In the genomic region with DNA sequence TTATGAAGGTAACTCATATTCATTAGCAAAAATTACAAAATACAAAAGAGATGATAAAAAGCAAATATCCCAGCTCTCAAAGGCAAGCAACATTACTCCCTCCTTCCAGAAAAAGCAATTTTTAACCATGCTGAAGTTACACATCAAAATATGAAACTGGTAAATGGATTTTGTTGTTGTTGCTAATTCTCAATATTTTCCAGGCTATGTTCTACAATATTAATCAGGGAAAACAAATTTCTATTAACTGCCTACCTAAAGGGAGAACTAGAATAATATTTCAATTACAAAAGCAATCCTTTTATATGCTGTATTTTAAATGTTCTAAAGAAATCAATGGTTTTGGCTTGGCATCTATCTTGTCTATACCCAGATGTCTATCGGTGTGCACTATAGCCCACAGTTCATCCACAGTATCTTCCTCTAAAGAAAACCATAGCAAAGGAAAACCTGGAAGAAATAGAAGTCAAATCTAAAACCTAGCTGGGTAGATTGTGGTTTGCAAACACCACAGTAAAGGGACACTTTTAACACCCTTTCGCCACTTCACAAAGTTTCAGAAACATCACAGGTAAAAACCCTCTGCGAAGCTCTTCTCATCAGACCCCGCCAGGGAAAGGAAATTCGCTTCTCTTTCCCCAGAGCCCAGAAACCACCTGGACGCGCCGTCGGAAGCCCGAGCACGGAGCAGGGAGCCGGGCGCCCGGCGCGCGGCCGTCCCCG, we compare ENCODE assay signal across 8 cellular contexts. TPM values are rescaled to one million over a fixed set of nuclear protein-coding genes. Genes with fewer than 3 reads are reported as not detected.
A peak's percentile ranks its signal among the peaks of the same experiment; 100 is the strongest.
DNase-seq lines count a peak whose midpoint lies in the region; ATAC-seq, FAIRE-seq and TF ChIP-seq lines count a peak whose summit lies in the region.

No MANE protein-coding gene starts in this region.

- peak overlapping the region; percentile 55 for H3K27ac Mint-ChIP-seq in activated CD4-positive, alpha-beta memory T cell treated with anti-CD3 and anti-CD28 coated beads for 36 hours
- peak overlapping the region; percentile 85 for H3K27ac Mint-ChIP-seq in type B pancreatic cell

- peak; percentile 45 for DNase-seq in activated CD4-positive, alpha-beta memory T cell treated with anti-CD3 and anti-CD28 coated beads for 36 hours
- DNase-seq in kidney tubule cell (ENCODE audit: low spot score) (peak; percentile 17), type B pancreatic cell (ENCODE audit: extremely low spot score, unreplicated experiment) (no peak), frontal cortex (ENCODE audit: low spot score in 2 of 2) (no peak), superior temporal gyrus (ENCODE audit: extremely low spot score) (no peak)

- H3K36me3 Mint-ChIP-seq in activated CD4-positive, alpha-beta memory T cell treated with anti-CD3 and anti-CD28 coated beads for 36 hours: no peaks in the 10 kb centered on the region
- H3K36me3 Mint-ChIP-seq in type B pancreatic cell: peaks cover 3% of the 10 kb centered on the region

- peaks cover 64% of the 10 kb centered on the region for H3K4me1 Mint-ChIP-seq in activated CD4-positive, alpha-beta memory T cell treated with anti-CD3 and anti-CD28 coated beads for 36 hours (ENCODE audit: low read depth)
- H3K4me1 Mint-ChIP-seq in type B pancreatic cell (ENCODE audit: unreplicated experiment): no peaks in the 10 kb centered on the region

- CTCF ChIA-PET in activated CD4-positive, alpha-beta memory T cell treated with anti-CD3 and anti-CD28 coated beads for 36 hours (lab: Charles Lee): interaction anchor here (0.6 to 1.8 kb wide), 7 partner anchors 16 to 162 kb away, joined by 3 to 8 read pairs (median 3); partner anchors contain the start of gene TC2N

- H3K4me3 Mint-ChIP-seq in activated CD4-positive, alpha-beta memory T cell treated with anti-CD3 and anti-CD28 coated beads for 36 hours: peak overlapping the region; percentile 87
- peak overlapping the region; percentile 67 for H3K4me3 Mint-ChIP-seq in type B pancreatic cell

- POLR2A ChIA-PET in activated CD4-positive, alpha-beta memory T cell treated with anti-CD3 and anti-CD28 coated beads for 36 hours (lab: Charles Lee): interaction anchor here (0.7 to 1.4 kb wide), 5 partner anchors 8 to 205 kb away, joined by 3 to 4 read pairs (median 3); no protein-coding TSS in a partner anchor

- no peak for FAIRE-seq in frontal cortex (lab: Jason Lieb, UNC)

- peak; percentile 43 for ATAC-seq in GM19023 (IDR thresholded peaks at IDR 0.05; ENCODE audit: unreplicated experiment)
- ATAC-seq in HG02759 (IDR thresholded peaks at IDR 0.05; ENCODE audit: unreplicated experiment): peak; percentile 20
- no peak for ATAC-seq in HG03521 (IDR thresholded peaks at IDR 0.05; ENCODE audit: unreplicated experiment)

- H3K9me3 Mint-ChIP-seq in activated CD4-positive, alpha-beta memory T cell treated with anti-CD3 and anti-CD28 coated beads for 36 hours: no peaks in the 10 kb centered on the region
- peaks cover 3% of the 10 kb centered on the region for H3K9me3 Mint-ChIP-seq in type B pancreatic cell

- intact Hi-C loops in activated CD4-positive, alpha-beta memory T cell treated with anti-CD3 and anti-CD28 coated beads for 36 hours (cut with micrococcal nuclease): loop anchor here (2.0 to 10.0 kb wide), 2 partner anchors 17 to 321 kb away; partner anchors contain the start of gene PPP4R3A

- no peaks in the 10 kb centered on the region for H3K27me3 Mint-ChIP-seq in activated CD4-positive, alpha-beta memory T cell treated with anti-CD3 and anti-CD28 coated beads for 36 hours
- peaks cover 70% of the 10 kb centered on the region for H3K27me3 Mint-ChIP-seq in type B pancreatic cell

- no peak for TF ChIP-seq CTCF in type B pancreatic cell (conservative IDR thresholded peaks at IDR 0.05)

RNA-seq across cellular contexts. Expression of gene TC2N, which starts 32.0 kb away (rescaled TPM):
- 10 to 100 TPM; 44.9 to 46.6 TPM for total RNA-seq in activated CD4-positive, alpha-beta memory T cell treated with anti-CD3 and anti-CD28 coated beads for 36 hours
- total RNA-seq in type B pancreatic cell (ENCODE audit: low replicate concordance) (19.4 and 42.2 TPM in 2 replicates), frontal cortex (5.7 TPM)

Comparison
In these comparisons a context has a peak if more than half of its experiments do, and no peak if none do; other contexts are left out.
1. DNase-seq: peak in activated CD4-positive, alpha-beta memory T cell treated with anti-CD3 and anti-CD28 coated beads for 36 hours (single experiment) and kidney tubule cell (single experiment); none in type B pancreatic cell (single experiment), frontal cortex (0 of 2) and superior temporal gyrus (single experiment).